ENCODE assay signal across 8 cellular contexts in genomic region chr10:97499561-97500296, GRCh38. TPM values are rescaled to one million over a fixed set of nuclear protein-coding genes. Genes with fewer than 3 reads are reported as not detected.
A peak's percentile ranks its signal among the peaks of the same experiment; 100 is the strongest.
DNase-seq lines count a peak whose midpoint lies in the region; ATAC-seq and TF ChIP-seq lines count a peak whose summit lies in the region.

No MANE protein-coding gene starts in this region.

- 2 to 4% methylated on average over 9 to 17 of the region's 41 CpGs for WGBS in esophagus squamous epithelium, 2 donors

- H3K4me1 Mint-ChIP-seq in activated naive CD4-positive, alpha-beta T cell treated with anti-CD3 and anti-CD28 coated beads for 36 hours (ENCODE audit: low read depth) = peaks cover 31% of the 10 kb centered on the region
- H3K4me1 Mint-ChIP-seq in T-helper 1 cell treated with Interleukin-12 subunit alpha and Interleukin-12 subunit beta and Interleukin-4 antibody, amounts not matched to agents 30 μg/mL and 1 μg/mL, for 36 hours (ENCODE audit: low read depth) = peaks cover 28% of the 10 kb centered on the region

- DNase-seq in activated naive CD4-positive, alpha-beta T cell treated with anti-CD3 and anti-CD28 coated beads for 36 hours = no peak
- no peak for DNase-seq in activated naive CD4-positive, alpha-beta T cell treated with anti-CD3 and anti-CD28 coated beads, Interleukin-2, amount 50 U/mL, for 72 hours (ENCODE audit: low spot score in 2 of 2)
- no peak for DNase-seq in esophagus squamous epithelium (lab: John Stamatoyannopoulos, UW)
- peak; percentile 65 for DNase-seq in myocyte (ENCODE audit: low read depth)
- no peak for DNase-seq in KG1 (lab: John Stamatoyannopoulos, UW)

- H3K4me3 Mint-ChIP-seq in activated naive CD4-positive, alpha-beta T cell treated with anti-CD3 and anti-CD28 coated beads for 36 hours = peak overlapping the region; percentile 46
- peak overlapping the region; percentile 32 for H3K4me3 Mint-ChIP-seq in T-helper 1 cell treated with Interleukin-12 subunit alpha and Interleukin-12 subunit beta and Interleukin-4 antibody, amounts not matched to agents 30 μg/mL and 1 μg/mL, for 36 hours

- CTCF ChIA-PET in activated naive CD4-positive, alpha-beta T cell treated with anti-CD3 and anti-CD28 coated beads for 36 hours (lab: Charles Lee) = interaction anchor here (0.6 to 2.1 kb wide), 4 partner anchors 32 to 54 kb away, joined by 4 to 6 read pairs (median 4); no protein-coding TSS in a partner anchor

- no peak for ATAC-seq in activated naive CD4-positive, alpha-beta T cell treated with anti-CD3 and anti-CD28 coated beads, Interleukin-2, amount 50 U/mL, for 72 hours
- ATAC-seq in GM18873 (IDR thresholded peaks at IDR 0.05; ENCODE audit: low FRiP score, unreplicated experiment) (no peak), HG03432 (IDR thresholded peaks at IDR 0.05; ENCODE audit: unreplicated experiment) (no peak)

- intact Hi-C loops in activated naive CD4-positive, alpha-beta T cell treated with anti-CD3 and anti-CD28 coated beads for 36 hours (cut with micrococcal nuclease) = loop anchor here (5.0 kb wide), 1 partner anchor 912 kb away; the partner anchor contains the start of gene TM9SF3
- intact Hi-C loops in esophagus squamous epithelium (cut with DNase I) = no loop called here

- H3K36me3 ChIP-seq in esophagus squamous epithelium = no peaks in the 10 kb centered on the region

- peaks cover 0 to 20% (median 0%) of the 10 kb centered on the region in 4 donors for H3K27me3 ChIP-seq in esophagus squamous epithelium

- H3K9me3 Mint-ChIP-seq in activated naive CD4-positive, alpha-beta T cell treated with anti-CD3 and anti-CD28 coated beads for 36 hours = no peaks in the 10 kb centered on the region
- H3K9me3 Mint-ChIP-seq in activated naive CD4-positive, alpha-beta T cell treated with anti-CD3 and anti-CD28 coated beads, Interleukin-2, amount 50 U/mL, for 72 hours = no peaks in the 10 kb centered on the region
- H3K9me3 Mint-ChIP-seq in T-helper 1 cell treated with Interleukin-12 subunit alpha and Interleukin-12 subunit beta and Interleukin-4 antibody, amounts not matched to agents 30 μg/mL and 1 μg/mL, for 36 hours = no peaks in the 10 kb centered on the region

- TF ChIP-seq CTCF in esophagus squamous epithelium (IDR thresholded peaks at IDR 0.05) = no peak

- H3K9me3 ChIP-seq in esophagus squamous epithelium = no peaks in the 10 kb centered on the region

- H3K4me3 ChIP-seq in esophagus squamous epithelium = peak overlapping the region; percentile 69 to 99 (median 98)

- H3K4me1 ChIP-seq in esophagus squamous epithelium = peaks cover 9 to 53% (median 21%) of the 10 kb centered on the region in 3 donors

- peaks cover 4% of the 10 kb centered on the region for H3K36me3 Mint-ChIP-seq in activated naive CD4-positive, alpha-beta T cell treated with anti-CD3 and anti-CD28 coated beads for 36 hours (ENCODE audit: low read depth)
- H3K36me3 Mint-ChIP-seq in activated naive CD4-positive, alpha-beta T cell treated with anti-CD3 and anti-CD28 coated beads, Interleukin-2, amount 50 U/mL, for 72 hours = peaks cover 8 to 10% of the 10 kb centered on the region in 2 donors
- peaks cover 2% of the 10 kb centered on the region for H3K36me3 Mint-ChIP-seq in T-helper 1 cell treated with Interleukin-12 subunit alpha and Interleukin-12 subunit beta and Interleukin-4 antibody, amounts not matched to agents 30 μg/mL and 1 μg/mL, for 36 hours (ENCODE audit: low read depth)

- no peak overlapping the region for H3K27ac Mint-ChIP-seq in activated naive CD4-positive, alpha-beta T cell treated with anti-CD3 and anti-CD28 coated beads for 36 hours
- H3K27ac Mint-ChIP-seq in activated naive CD4-positive, alpha-beta T cell treated with anti-CD3 and anti-CD28 coated beads, Interleukin-2, amount 50 U/mL, for 72 hours = no peak overlapping the region
- no peak overlapping the region for H3K27ac Mint-ChIP-seq in T-helper 1 cell treated with Interleukin-12 subunit alpha and Interleukin-12 subunit beta and Interleukin-4 antibody, amounts not matched to agents 30 μg/mL and 1 μg/mL, for 36 hours

- peaks cover 21% of the 10 kb centered on the region for H3K27me3 Mint-ChIP-seq in activated naive CD4-positive, alpha-beta T cell treated with anti-CD3 and anti-CD28 coated beads for 36 hours (ENCODE audit: low read depth)
- peaks cover 36% of the 10 kb centered on the region for H3K27me3 Mint-ChIP-seq in T-helper 1 cell treated with Interleukin-12 subunit alpha and Interleukin-12 subunit beta and Interleukin-4 antibody, amounts not matched to agents 30 μg/mL and 1 μg/mL, for 36 hours (ENCODE audit: low read depth)

- TF ChIP-seq POLR2A in esophagus squamous epithelium (IDR thresholded peaks at IDR 0.05) = no peak

- peak overlapping the region; percentile 95 to 99 (median 98) for H3K27ac ChIP-seq in esophagus squamous epithelium

RNA-seq across cellular contexts. Expression of gene UBTD1, which starts 1.0 kb away (rescaled TPM):
- 1 to 10 TPM in 1 of 2 experiments, under 1 TPM in 1; 0.86 to 1.3 TPM for total RNA-seq in activated naive CD4-positive, alpha-beta T cell treated with anti-CD3 and anti-CD28 coated beads for 36 hours
- 1 to 10 TPM; 1.9 to 3.5 TPM for total RNA-seq in activated naive CD4-positive, alpha-beta T cell treated with anti-CD3 and anti-CD28 coated beads, Interleukin-2, amount 50 U/mL, for 72 hours
- total RNA-seq in esophagus squamous epithelium = 1 to 10 TPM; 4.3 to 8.5 (median 5.8) TPM
- 81.1 and 95.8 TPM in 2 replicates for total RNA-seq in myocyte
- polyA plus RNA-seq in myocyte (2012) = 60.0 TPM

RNA-seq across cellular contexts. Expression of gene MMS19, which starts 1.5 kb away (rescaled TPM):
- total RNA-seq in activated naive CD4-positive, alpha-beta T cell treated with anti-CD3 and anti-CD28 coated beads for 36 hours = 10 to 100 TPM; 95.0 to 95.6 TPM
- total RNA-seq in activated naive CD4-positive, alpha-beta T cell treated with anti-CD3 and anti-CD28 coated beads, Interleukin-2, amount 50 U/mL, for 72 hours = 100 to 1,000 TPM in 1 of 2 donors, 10 to 100 TPM in 1; 74.2 to 125 TPM
- total RNA-seq in esophagus squamous epithelium = 10 to 100 TPM; 57.7 to 93.3 (median 65.1) TPM
- 149 and 168 TPM in 2 replicates for total RNA-seq in myocyte
- 86.0 TPM for polyA plus RNA-seq in myocyte (2012)

RNA-seq across cellular contexts. Expression of gene ZDHHC16, which starts 53.8 kb away (rescaled TPM):
- 10 to 100 TPM; 20.7 to 26.5 TPM for total RNA-seq in activated naive CD4-positive, alpha-beta T cell treated with anti-CD3 and anti-CD28 coated beads for 36 hours
- 10 to 100 TPM; 25.4 to 45.0 TPM for total RNA-seq in activated naive CD4-positive, alpha-beta T cell treated with anti-CD3 and anti-CD28 coated beads, Interleukin-2, amount 50 U/mL, for 72 hours
- 10 to 100 TPM; 17.0 to 36.9 (median 28.2) TPM for total RNA-seq in esophagus squamous epithelium
- 42.1 and 49.9 TPM in 2 replicates for total RNA-seq in myocyte
- polyA plus RNA-seq in myocyte (2012) = 45.1 TPM

RNA-seq across cellular contexts. Expression of gene EXOSC1, which starts 53.9 kb away (rescaled TPM):
- total RNA-seq in activated naive CD4-positive, alpha-beta T cell treated with anti-CD3 and anti-CD28 coated beads for 36 hours = 10 to 100 TPM; 54.9 to 64.0 TPM
- 10 to 100 TPM; 41.3 to 58.0 TPM for total RNA-seq in activated naive CD4-positive, alpha-beta T cell treated with anti-CD3 and anti-CD28 coated beads, Interleukin-2, amount 50 U/mL, for 72 hours
- total RNA-seq in esophagus squamous epithelium (10 to 100 TPM; 12.4 to 44.8 (median 24.7) TPM), myocyte (25.1 and 26.8 TPM in 2 replicates)
- polyA plus RNA-seq in myocyte (2012) = 40.5 TPM
